ENCODE assay signal across 1 cellular context in the genomic region with DNA sequence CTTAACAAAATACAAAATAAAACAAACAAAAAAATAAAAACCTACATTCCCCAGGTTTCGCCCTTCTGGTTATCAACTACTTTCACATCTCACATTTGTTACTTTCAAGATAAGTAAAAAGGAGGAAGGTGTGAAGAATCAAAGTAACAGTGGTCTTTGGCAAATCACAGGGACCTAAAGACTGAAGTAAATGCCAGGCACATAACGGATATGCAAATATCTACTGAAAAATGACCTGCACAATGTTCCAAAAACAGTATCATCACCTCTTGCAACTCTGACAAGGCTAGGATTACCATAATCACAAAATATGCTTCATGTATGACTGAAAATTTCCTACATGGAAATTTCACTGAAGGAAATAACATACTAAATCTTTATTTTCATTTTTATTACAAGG.
TF ChIP-seq lines count a peak whose summit lies in the region.

No MANE protein-coding gene starts in this region.

TF ChIP-seq in SK-N-SH, 30 proteins besides CTCF, POLR2A, EP300 and RAD21 (continued from another document):
- no peak for TF ChIP-seq ELF1 (IDR thresholded peaks at IDR 0.05)
- TF ChIP-seq FOXJ3 (CRISPR knock-in tag; IDR thresholded peaks at IDR 0.05): no peak
- TF ChIP-seq TEAD4 (IDR thresholded peaks at IDR 0.05; ENCODE audit: borderline replicate concordance, insufficient read depth): no peak
